ENCODE assay signal across 24 cellular contexts in the genomic region with DNA sequence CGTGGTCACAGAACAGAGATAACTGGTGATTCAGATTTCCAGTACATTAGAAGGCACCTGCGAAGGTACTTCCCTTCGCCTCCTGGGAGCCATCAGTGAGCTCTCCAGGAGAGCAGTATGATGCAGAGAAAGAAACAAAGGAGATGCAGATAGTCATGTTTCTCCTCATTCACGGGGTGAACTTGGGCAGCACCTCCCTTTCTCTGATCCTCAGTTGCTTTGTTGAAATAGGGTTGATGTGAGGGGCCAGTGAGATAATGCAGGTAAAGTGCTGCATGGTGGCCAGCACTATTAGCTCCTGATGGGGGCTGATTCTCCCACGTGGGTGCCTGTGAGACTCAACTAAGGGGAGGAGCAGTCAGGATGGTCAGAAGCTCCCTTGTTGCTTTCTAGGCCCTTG.
"Had no signal": no experiment of that assay in that cellular context is flagged by ENCODE, and none has a peak within 500 bp of the region (broad histone marks: within the 10 kb centered on the region; RNA-seq: fewer than 3 reads in every experiment).

No MANE protein-coding gene starts in this region.

- H3K4me1 ChIP-seq: suprapubic skin, uterus had no signal

- ATAC-seq: activated T-cell treated with anti-CD3 and anti-CD28 coated beads, Interleukin-2, amount 50 U/mL, for 72 hours; gastroesophageal sphincter; sciatic nerve; stimulated activated effector memory CD8-positive, alpha-beta T cell treated with anti-CD3 and anti-CD28 coated beads, Interleukin-12 subunit alpha, Interleukin-12 subunit beta, amount 100 ng/mL, for 72 hours had no signal

- H3K27me3 ChIP-seq: gastroesophageal sphincter, suprapubic skin, tibial nerve, uterus had no signal

- DNase-seq: activated CD4-positive, alpha-beta memory T cell treated with anti-CD3 and anti-CD28 coated beads for 36 hours; activated CD4-positive, alpha-beta T cell treated with anti-CD3 and anti-CD28 coated beads for 4 hours; activated CD4-positive, CD25-positive, alpha-beta regulatory T cell; activated effector memory CD4-positive, alpha-beta T cell treated with Interleukin-2 at 50 U/mL for 16 hours; activated naive CD4-positive, alpha-beta T cell treated with anti-CD3 and anti-CD28 coated beads, Interleukin-2, amount 10 ng/mL, durations not matched to agents 7 days and 5 days; activated T-cell treated with anti-CD3 and anti-CD28 coated beads, Interleukin-2, amount 50 U/mL, for 72 hours; amygdala; cerebellar nuclear complex; head of caudate nucleus; hypothalamus; left ventricle myocardium inferior; small intestine; stimulated activated CD4-positive, alpha-beta T cell treated with anti-CD3 and anti-CD28 coated beads, Interleukin-2, amount 100 ng/mL, for 24 hours; stomach; T1000; uterus had no signal

- H3K36me3 Mint-ChIP-seq: activated CD4-positive, alpha-beta memory T cell treated with anti-CD3 and anti-CD28 coated beads for 36 hours; activated naive CD4-positive, alpha-beta T cell treated with anti-CD3 and anti-CD28 coated beads, Interleukin-2, amount 10 ng/mL, durations not matched to agents 7 days and 5 days; mesothelial cell of epicardium; natural killer cell treated with Interleukin-12 subunit alpha and Interleukin-12 subunit beta and Interleukin-15 and Interleukin-18, amount 100 ng/mL, for 72 hours; stimulated activated effector memory CD8-positive, alpha-beta T cell treated with anti-CD3 and anti-CD28 coated beads, Interleukin-12 subunit alpha, Interleukin-12 subunit beta, amount 100 ng/mL, for 72 hours had no signal

- H3K27ac ChIP-seq: coronary artery, gastroesophageal sphincter, left ventricle myocardium inferior, stomach, suprapubic skin, tibial nerve, uterus had no signal

- H3K9me3 ChIP-seq: left ventricle myocardium inferior, uterus had no signal

- H3K4me3 ChIP-seq: coronary artery, gastroesophageal sphincter, left ventricle myocardium inferior, stomach, suprapubic skin, tibial nerve, uterus had no signal

- H3K4me3 Mint-ChIP-seq: activated CD4-positive, alpha-beta memory T cell treated with anti-CD3 and anti-CD28 coated beads for 36 hours; activated naive CD4-positive, alpha-beta T cell treated with anti-CD3 and anti-CD28 coated beads, Interleukin-2, amount 10 ng/mL, durations not matched to agents 7 days and 5 days; activated T-cell treated with anti-CD3 and anti-CD28 coated beads, Interleukin-2, amount 50 U/mL, for 72 hours; mesothelial cell of epicardium; natural killer cell treated with Interleukin-12 subunit alpha and Interleukin-12 subunit beta and Interleukin-15 and Interleukin-18, amount 100 ng/mL, for 72 hours; stimulated activated effector memory CD8-positive, alpha-beta T cell treated with anti-CD3 and anti-CD28 coated beads, Interleukin-12 subunit alpha, Interleukin-12 subunit beta, amount 100 ng/mL, for 72 hours had no signal

- H3K36me3 ChIP-seq: gastroesophageal sphincter, left ventricle myocardium inferior, stomach, suprapubic skin, tibial nerve, uterus had no signal

- H3K27ac Mint-ChIP-seq: activated CD4-positive, alpha-beta memory T cell treated with anti-CD3 and anti-CD28 coated beads for 36 hours; activated naive CD4-positive, alpha-beta T cell treated with anti-CD3 and anti-CD28 coated beads, Interleukin-2, amount 10 ng/mL, durations not matched to agents 7 days and 5 days; activated T-cell treated with anti-CD3 and anti-CD28 coated beads, Interleukin-2, amount 50 U/mL, for 72 hours; mesothelial cell of epicardium; natural killer cell treated with Interleukin-12 subunit alpha and Interleukin-12 subunit beta and Interleukin-15 and Interleukin-18, amount 100 ng/mL, for 72 hours; stimulated activated effector memory CD8-positive, alpha-beta T cell treated with anti-CD3 and anti-CD28 coated beads, Interleukin-12 subunit alpha, Interleukin-12 subunit beta, amount 100 ng/mL, for 72 hours had no signal

- H3K9me3 Mint-ChIP-seq: activated CD4-positive, alpha-beta memory T cell treated with anti-CD3 and anti-CD28 coated beads for 36 hours; activated naive CD4-positive, alpha-beta T cell treated with anti-CD3 and anti-CD28 coated beads, Interleukin-2, amount 10 ng/mL, durations not matched to agents 7 days and 5 days; activated T-cell treated with anti-CD3 and anti-CD28 coated beads, Interleukin-2, amount 50 U/mL, for 72 hours; natural killer cell treated with Interleukin-12 subunit alpha and Interleukin-12 subunit beta and Interleukin-15 and Interleukin-18, amount 100 ng/mL, for 72 hours; stimulated activated effector memory CD8-positive, alpha-beta T cell treated with anti-CD3 and anti-CD28 coated beads, Interleukin-12 subunit alpha, Interleukin-12 subunit beta, amount 100 ng/mL, for 72 hours had no signal
